In the genomic region with DNA sequence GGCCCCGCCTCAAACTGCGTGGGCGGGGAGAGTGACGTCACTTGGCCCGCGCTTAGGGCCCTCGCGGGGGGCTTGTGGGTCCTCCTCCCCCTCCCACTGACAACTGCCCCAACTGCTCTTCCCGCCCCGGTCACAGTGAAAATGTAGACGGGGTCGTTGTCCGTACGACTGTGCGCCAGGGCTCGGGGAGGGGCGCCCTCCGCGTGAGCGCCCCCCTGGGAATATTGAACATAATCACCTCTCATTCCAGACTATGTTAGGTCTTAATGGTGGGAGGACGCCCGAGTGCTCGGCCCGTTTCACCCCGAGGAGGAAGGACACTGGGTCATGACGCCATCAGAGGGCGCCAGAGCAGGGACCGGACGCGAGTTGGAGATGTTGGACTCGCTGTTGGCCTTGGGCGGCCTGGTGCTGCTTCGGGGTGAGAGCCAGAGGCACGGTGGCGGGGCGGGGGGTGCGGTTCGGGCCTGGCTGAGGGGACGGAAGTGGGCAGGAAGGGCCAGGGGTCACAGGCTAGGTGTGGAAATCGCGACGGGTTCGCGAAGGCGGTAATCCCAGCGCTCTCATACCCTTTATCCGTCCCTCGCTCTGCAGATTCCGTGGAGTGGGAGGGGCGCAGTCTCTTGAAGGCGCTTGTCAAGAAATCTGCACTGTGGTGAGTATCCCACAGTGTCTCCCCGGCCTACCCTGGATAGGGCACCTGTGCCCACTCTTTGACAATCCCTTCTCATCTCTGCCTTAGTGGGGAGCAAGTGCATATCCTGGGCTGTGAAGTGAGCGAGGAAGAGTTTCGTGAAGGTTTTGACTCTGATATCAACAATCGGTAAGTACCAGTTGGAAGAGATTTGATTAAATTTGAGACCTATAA, we compare ENCODE assay signal across 8 cellular contexts. TPM values are rescaled to one million over a fixed set of nuclear protein-coding genes. Genes with fewer than 3 reads are reported as not detected.
DNase-seq lines count a peak whose midpoint lies in the region; ATAC-seq and TF ChIP-seq lines count a peak whose summit lies in the region.

A gene with protein sequence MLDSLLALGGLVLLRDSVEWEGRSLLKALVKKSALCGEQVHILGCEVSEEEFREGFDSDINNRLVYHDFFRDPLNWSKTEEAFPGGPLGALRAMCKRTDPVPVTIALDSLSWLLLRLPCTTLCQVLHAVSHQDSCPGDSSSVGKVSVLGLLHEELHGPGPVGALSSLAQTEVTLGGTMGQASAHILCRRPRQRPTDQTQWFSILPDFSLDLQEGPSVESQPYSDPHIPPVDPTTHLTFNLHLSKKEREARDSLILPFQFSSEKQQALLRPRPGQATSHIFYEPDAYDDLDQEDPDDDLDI (plus strand): TSS at position 40 of the 868 bp plus-strand sequence. CDS start 336 bp downstream, at position 376.

- 1% methylated on average over 55 of the region's 55 CpGs for WGBS in liver

- TF ChIP-seq RAD21 in liver (IDR thresholded peaks at IDR 0.05) = peak; percentile 28 to 43

- H3K4me3 Mint-ChIP-seq in dendritic cell treated with granulocyte-macrophage colony-stimulating factor and Interleukin-4, amounts not matched to agents 40 ng/mL and 50 ng/mL, for 4 days = peak within 1 kb of the TSS; percentile 96

- no peaks in the 10 kb centered on the region for H3K27me3 ChIP-seq in BE2C
- H3K27me3 ChIP-seq in liver (ENCODE audit: control insufficient read depth in 4 of 4, insufficient read depth in 4 of 4, low read length in 3 of 4) = no peaks in the 10 kb centered on the region

- no peaks in the 10 kb centered on the region for H3K36me3 ChIP-seq in BE2C
- H3K36me3 ChIP-seq in liver (ENCODE audit: control insufficient read depth in 4 of 4, insufficient read depth in 3 of 4, low read depth in 1 of 4, low read length in 3 of 4) = peaks cover 0 to 15% (median 9%) of the 10 kb centered on the region in 4 donors

- H3K9me3 Mint-ChIP-seq in dendritic cell treated with granulocyte-macrophage colony-stimulating factor and Interleukin-4, amounts not matched to agents 40 ng/mL and 50 ng/mL, for 4 days = no peaks in the 10 kb centered on the region

- no peak for TF ChIP-seq CTCF in BE2C (IDR thresholded peaks at IDR 0.05; ENCODE audit: low read depth, low read length)
- TF ChIP-seq CTCF in liver (IDR thresholded peaks at IDR 0.05; ENCODE audit: low read depth, low read length, missing input control) = no peak

- DNase-seq in BE2C (peak; percentile 90), NCI-H510A treated with DMSO at 0.1 percent for 48 hours (lab: John Stamatoyannopoulos, UW) (peak; percentile 94)
- DNase-seq in activated CD4-positive, alpha-beta T cell treated with anti-CD3 and anti-CD28 coated beads for 4 hours = peak; percentile 80 to 81
- DNase-seq in stimulated activated CD4-positive, alpha-beta T cell treated with anti-CD3 and anti-CD28 coated beads, Interleukin-4, amount 100 ng/mL, for 48 hours (ENCODE audit: low read depth in 2 of 2) = peak; percentile 87 to 91

- intact Hi-C loops in dendritic cell treated with granulocyte-macrophage colony-stimulating factor and Interleukin-4, amounts not matched to agents 40 ng/mL and 50 ng/mL, for 4 days (cut with micrococcal nuclease) = loop anchor here (1.0 to 5.0 kb wide), 5 partner anchors 10 to 55 kb away; partner anchors contain the start of genes ACADVL, DLG4, EIF5A and GABARAP

- H3K4me3 ChIP-seq in BE2C (ENCODE audit: low read depth, low read length) (peak within 1 kb of the TSS; percentile 80), liver (ENCODE audit: low read depth in 1 of 3, low read length in 3 of 3) (peak within 1 kb of the TSS; percentile 93 to 96 (median 95))

- peaks cover 46% of the 10 kb centered on the region for H3K4me1 Mint-ChIP-seq in dendritic cell treated with granulocyte-macrophage colony-stimulating factor and Interleukin-4, amounts not matched to agents 40 ng/mL and 50 ng/mL, for 4 days (ENCODE audit: low read depth)

- peaks cover 82% of the 10 kb centered on the region for H3K36me3 Mint-ChIP-seq in dendritic cell treated with granulocyte-macrophage colony-stimulating factor and Interleukin-4, amounts not matched to agents 40 ng/mL and 50 ng/mL, for 4 days (ENCODE audit: low read depth)

- H3K9me3 ChIP-seq in BE2C = no peaks in the 10 kb centered on the region
- H3K9me3 ChIP-seq in liver (ENCODE audit: control insufficient read depth in 4 of 4, low read length in 3 of 4) = no peaks in the 10 kb centered on the region

- H3K27ac Mint-ChIP-seq in dendritic cell treated with granulocyte-macrophage colony-stimulating factor and Interleukin-4, amounts not matched to agents 40 ng/mL and 50 ng/mL, for 4 days = peak within 1 kb of the TSS; percentile 100

- ATAC-seq in GM19043 (IDR thresholded peaks at IDR 0.05; ENCODE audit: low read depth, unreplicated experiment) (peak; percentile 44), HG03354 (IDR thresholded peaks at IDR 0.05; ENCODE audit: poor library complexity, severe bottlenecking, unreplicated experiment) (peak; percentile 63)

- H3K27ac ChIP-seq in liver (ENCODE audit: low read depth in 1 of 2, low read length in 2 of 2) = peak within 1 kb of the TSS; percentile 95 to 100

- H3K4me1 ChIP-seq in BE2C = no peaks in the 10 kb centered on the region; the same call in 1 of the 2 replicates
- H3K4me1 ChIP-seq in liver (ENCODE audit: control insufficient read depth in 4 of 4, insufficient read depth in 4 of 4, low read length in 3 of 4) = peaks cover 4 to 33% (median 28%) of the 10 kb centered on the region in 4 donors

- peak within 1 kb of the TSS; percentile 92 to 95 for H3K9ac ChIP-seq in liver (ENCODE audit: low read depth in 1 of 2, low read length in 2 of 2)

- H3K27me3 Mint-ChIP-seq in dendritic cell treated with granulocyte-macrophage colony-stimulating factor and Interleukin-4, amounts not matched to agents 40 ng/mL and 50 ng/mL, for 4 days = no peaks in the 10 kb centered on the region

TF ChIP-seq in liver, 16 proteins besides CTCF, POLR2A, EP300 and RAD21 (continues in another document):
- TF ChIP-seq SP1 (IDR thresholded peaks at IDR 0.05) = peak; percentile 79
- TF ChIP-seq, protein P1, sequence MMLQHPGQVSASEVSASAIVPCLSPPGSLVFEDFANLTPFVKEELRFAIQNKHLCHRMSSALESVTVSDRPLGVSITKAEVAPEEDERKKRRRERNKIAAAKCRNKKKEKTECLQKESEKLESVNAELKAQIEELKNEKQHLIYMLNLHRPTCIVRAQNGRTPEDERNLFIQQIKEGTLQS (IDR thresholded peaks at IDR 0.05) = no peak
- TF ChIP-seq GABPA (IDR thresholded peaks at IDR 0.05 in 1 of 2, conservative IDR thresholded peaks at IDR 0.05 in 1 of 2) = no peak
- TF ChIP-seq FOXA2 (IDR thresholded peaks at IDR 0.05) = peak; percentile 35
- peak in 1 of 2 donors; percentile 87 for TF ChIP-seq JUND (IDR thresholded peaks at IDR 0.05)
- no peak for TF ChIP-seq FOXA1 (IDR thresholded peaks at IDR 0.05)
- TF ChIP-seq REST (IDR thresholded peaks at IDR 0.05) = peak; percentile 62
- TF ChIP-seq NR2F2 (IDR thresholded peaks at IDR 0.05) = no peak
- TF ChIP-seq RXRA (IDR thresholded peaks at IDR 0.05) = peak; percentile 75 to 84
- TF ChIP-seq, protein P2, sequence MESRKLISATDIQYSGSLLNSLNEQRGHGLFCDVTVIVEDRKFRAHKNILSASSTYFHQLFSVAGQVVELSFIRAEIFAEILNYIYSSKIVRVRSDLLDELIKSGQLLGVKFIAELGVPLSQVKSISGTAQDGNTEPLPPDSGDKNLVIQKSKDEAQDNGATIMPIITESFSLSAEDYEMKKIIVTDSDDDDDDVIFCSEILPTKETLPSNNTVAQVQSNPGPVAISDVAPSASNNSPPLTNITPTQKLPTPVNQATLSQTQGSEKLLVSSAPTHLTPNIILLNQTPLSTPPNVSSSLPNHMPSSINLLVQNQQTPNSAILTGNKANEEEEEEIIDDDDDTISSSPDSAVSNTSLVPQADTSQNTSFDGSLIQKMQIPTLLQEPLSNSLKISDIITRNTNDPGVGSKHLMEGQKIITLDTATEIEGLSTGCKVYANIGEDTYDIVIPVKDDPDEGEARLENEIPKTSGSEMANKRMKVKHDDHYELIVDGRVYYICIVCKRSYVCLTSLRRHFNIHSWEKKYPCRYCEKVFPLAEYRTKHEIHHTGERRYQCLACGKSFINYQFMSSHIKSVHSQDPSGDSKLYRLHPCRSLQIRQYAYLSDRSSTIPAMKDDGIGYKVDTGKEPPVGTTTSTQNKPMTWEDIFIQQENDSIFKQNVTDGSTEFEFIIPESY (IDR thresholded peaks at IDR 0.05) = no peak
- TF ChIP-seq, protein P3, sequence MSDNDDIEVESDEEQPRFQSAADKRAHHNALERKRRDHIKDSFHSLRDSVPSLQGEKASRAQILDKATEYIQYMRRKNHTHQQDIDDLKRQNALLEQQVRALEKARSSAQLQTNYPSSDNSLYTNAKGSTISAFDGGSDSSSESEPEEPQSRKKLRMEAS (IDR thresholded peaks at IDR 0.05) = no peak
- TF ChIP-seq YY1 (IDR thresholded peaks at IDR 0.05) = peak; percentile 85
- TF ChIP-seq TAF1 (conservative IDR thresholded peaks at IDR 0.05) = no peak
- TF ChIP-seq HNF4G (IDR thresholded peaks at IDR 0.05) = no peak
- peak; percentile 54 to 56 for TF ChIP-seq HNF4A (conservative IDR thresholded peaks at IDR 0.05)

RNA-seq across cellular contexts. Expression of the gene that starts here (rescaled TPM):
- 129 TPM for polyA plus RNA-seq in BE2C (2012; ENCODE audit: insufficient read depth, insufficient read length, low read depth)
- total RNA-seq in liver = 10 to 100 TPM; 19.3 to 24.1 TPM
- 10 to 100 TPM; 29.1 to 38.4 TPM for polyA plus RNA-seq in liver

Comparison
In these comparisons a context has a peak if more than half of its experiments do, and no peak if none do; other contexts are left out.
1. Peak in every context shown above with its lines: DNase-seq, ATAC-seq, H3K4me3 ChIP-seq and H3K27ac ChIP-seq.